In genomic region chr14:63725786-63726185, GRCh38 we compare ENCODE assay signal across 8 cellular contexts. TPM values are rescaled to one million over a fixed set of nuclear protein-coding genes. Genes with fewer than 3 reads are reported as not detected.
A peak's percentile ranks its signal among the peaks of the same experiment; 100 is the strongest.
DNase-seq lines count a peak whose midpoint lies in the region; ATAC-seq and TF ChIP-seq lines count a peak whose summit lies in the region.

No MANE protein-coding gene starts in this region.

- peak overlapping the region; percentile 98 for H3K4me3 ChIP-seq in GM12875 (ENCODE audit: low read depth, low read length)
- H3K4me3 ChIP-seq in PC-9 = peak overlapping the region; percentile 83
- peak overlapping the region; percentile 95 for H3K4me3 ChIP-seq in epithelial cell of proximal tubule (ENCODE audit: low read depth, low read length)
- H3K4me3 ChIP-seq in sigmoid colon = peak overlapping the region in 3 of 4 donors; percentile 93 to 100 (median 98)

- H3K4me1 ChIP-seq in PC-9 (replicated peaks; ENCODE audit: insufficient read depth) (peaks cover 28% of the 10 kb centered on the region), sigmoid colon (peaks cover 0 to 25% (median 17%) of the 10 kb centered on the region in 4 donors)

- no peak overlapping the region; the same call in 1 of the 2 replicates for H2AFZ ChIP-seq in PC-9

- H3K9me3 ChIP-seq in PC-9 (ENCODE audit: insufficient read depth, low read depth) = no peaks in the 10 kb centered on the region
- H3K9me3 ChIP-seq in sigmoid colon = no peaks in the 10 kb centered on the region

- H4K20me1 ChIP-seq in PC-9 (ENCODE audit: insufficient read depth) = no peaks in the 10 kb centered on the region; the same call in 1 of the 2 replicates

- no peak for ATAC-seq in GM19467 (IDR thresholded peaks at IDR 0.05; ENCODE audit: unreplicated experiment)
- ATAC-seq in HG03354 (IDR thresholded peaks at IDR 0.05; ENCODE audit: poor library complexity, severe bottlenecking, unreplicated experiment) = no peak

- no peak for TF ChIP-seq POLR2A in sigmoid colon (IDR thresholded peaks at IDR 0.05)

- intact Hi-C loops in PC-9 (cut with micrococcal nuclease; ENCODE audit: unreplicated experiment) (loop anchor here (1.0 to 5.0 kb wide), 2 partner anchors 45 to 48 kb away; no protein-coding TSS in a partner anchor), sigmoid colon (cut with DNase I) (loop anchor here (5.0 to 10.0 kb wide), 5 partner anchors 83 to 1369 kb away; partner anchors contain the start of genes PPP2R5E, SYNE2 and WDR89)

- H3K4me2 ChIP-seq in PC-9 = peak overlapping the region; percentile 78

- H3K27me3 ChIP-seq in PC-9 (ENCODE audit: insufficient read depth, low read depth) (no peaks in the 10 kb centered on the region), sigmoid colon (no peaks in the 10 kb centered on the region)

- BruUV-seq in PC-9 (replicated peaks; lab: Mats Ljungman, UMichigan) = no TSS peak

- no peak for TF ChIP-seq CTCF in GM12875 (IDR thresholded peaks at IDR 0.05; ENCODE audit: borderline replicate concordance, insufficient read depth, low read depth, low read length)
- no peak for TF ChIP-seq CTCF in PC-9 (conservative IDR thresholded peaks at IDR 0.05)
- TF ChIP-seq CTCF in epithelial cell of proximal tubule (conservative IDR thresholded peaks at IDR 0.05; ENCODE audit: low read depth, low read length) = no peak
- TF ChIP-seq CTCF in sigmoid colon (IDR thresholded peaks at IDR 0.05) = no peak

- TF ChIP-seq EP300 in sigmoid colon (IDR thresholded peaks at IDR 0.05) = no peak

- POLR2A ChIA-PET in PC-9 (lab: Charles Lee; ENCODE audit: unreplicated experiment) = interaction anchor here (0.6 to 1.2 kb wide), 5 partner anchors 20 to 578 kb away, joined by 3 to 7 read pairs (median 5); no protein-coding TSS in a partner anchor

- DNase-seq in PC-9 (no peak), epithelial cell of proximal tubule (ENCODE audit: low read depth) (no peak), sigmoid colon (no peak)
- no peak for DNase-seq in stimulated activated CD4-positive, alpha-beta T cell treated with anti-CD3 and anti-CD28 coated beads, Interleukin-2, amount 100 ng/mL, for 48 hours
- no peak for DNase-seq in stimulated activated CD4-positive, alpha-beta T cell treated with anti-CD3 and anti-CD28 coated beads, Interleukin-1b, Interleukin-23, amount 100 ng/mL, for 48 hours

- H3F3A ChIP-seq in PC-9 (ENCODE audit: insufficient read depth, low read depth) = peaks cover 11% of the 10 kb centered on the region

- 40 to 65% methylated on average over 6 of the region's 6 CpGs for WGBS in sigmoid colon, 2 donors

- H3K27ac ChIP-seq in PC-9 (no peak overlapping the region), sigmoid colon (no peak overlapping the region)

- CTCF ChIA-PET in PC-9 (lab: Charles Lee) = interaction anchor here (0.6 kb wide), 2 partner anchors 28 to 778 kb away, joined by 3 to 5 read pairs; partner anchors contain the start of gene ZBTB1

- no peaks in the 10 kb centered on the region for H3K9me2 ChIP-seq in PC-9 (ENCODE audit: insufficient read depth)

- H3K36me3 ChIP-seq in PC-9 (ENCODE audit: low read depth) (peaks cover 6% of the 10 kb centered on the region; the same call in 1 of the 2 replicates), sigmoid colon (peaks cover 0 to 3% (median 1%) of the 10 kb centered on the region in 4 donors)

- peaks cover 61% of the 10 kb centered on the region for H3K79me2 ChIP-seq in PC-9 (ENCODE audit: low read depth)

RNA-seq across cellular contexts. Expression of gene SGPP1, which starts 2.1 kb away (rescaled TPM):
- total RNA-seq in PC-9 (2021) = 20.6 and 26.7 TPM in 2 replicates
- 18.2 and 18.9 TPM in 2 replicates for total RNA-seq in epithelial cell of proximal tubule
- 10 to 100 TPM; 18.2 to 20.9 (median 18.9) TPM for total RNA-seq in sigmoid colon
- polyA plus RNA-seq in sigmoid colon = 10 to 100 TPM in 1 of 3 donors, 1 to 10 TPM in 2; 2.4 to 11.4 (median 3.9) TPM
